15 cellular contexts compared by ENCODE assay signal in genomic region chr4:168841682-168842019, GRCh38.
DNase-seq lines count a peak whose midpoint lies in the region; ATAC-seq and TF ChIP-seq lines count a peak whose summit lies in the region.
"Had no signal": no experiment of that assay in that cellular context is flagged by ENCODE, and none has a peak within 500 bp of the region (broad histone marks: within the 10 kb centered on the region; RNA-seq: fewer than 3 reads in every experiment).

No MANE protein-coding gene starts in this region.

- CTCF ChIA-PET in MCF 10A (lab: Yijun Ruan, JAX) = interaction anchor here (0.7 to 5.5 kb wide), 6 partner anchors 8 to 328 kb away, joined by 3 to 34 read pairs (median 5); no protein-coding TSS in a partner anchor

- POLR2A ChIA-PET in MCF 10A (lab: Yijun Ruan, JAX) = interaction anchor here (0.5 to 5.1 kb wide), 15 partner anchors 10 to 252 kb away, joined by 3 to 97 read pairs (median 4); no protein-coding TSS in a partner anchor

- H3K9ac ChIP-seq in endocrine pancreas (ENCODE audit: control insufficient read depth, insufficient read depth, low read length) = no peak overlapping the region

- H3K4me1 ChIP-seq in breast epithelium (peaks cover 0 to 26% of the 10 kb centered on the region in 2 donors), endocrine pancreas (ENCODE audit: control insufficient read depth, insufficient read depth, low read length) (peaks cover 44% of the 10 kb centered on the region), osteoblast (ENCODE audit: insufficient read depth, low read length) (peaks cover 25% of the 10 kb centered on the region), upper lobe of left lung (peaks cover 0 to 10% (median 7%) of the 10 kb centered on the region in 4 donors)

- intact Hi-C loops in breast epithelium (cut with DNase I; ENCODE audit: low total_unique reads) = no loop called here
- intact Hi-C loops in MCF 10A (cut with micrococcal nuclease) = no loop called here

- H3K4me1 Mint-ChIP-seq in MCF 10A (ENCODE audit: insufficient read depth, unreplicated experiment) = peaks cover 58% of the 10 kb centered on the region

- H3K27ac Mint-ChIP-seq in MCF 10A (ENCODE audit: low read depth, unreplicated experiment) = no peak overlapping the region
- H3K27ac Mint-ChIP-seq: HFFc6 had no signal

- H3K36me3 ChIP-seq in breast epithelium = no peaks in the 10 kb centered on the region
- no peaks in the 10 kb centered on the region for H3K36me3 ChIP-seq in endocrine pancreas (ENCODE audit: control insufficient read depth, insufficient read depth, low read length)
- H3K36me3 ChIP-seq in osteoblast (ENCODE audit: insufficient read depth, low read length) = peaks cover 56% of the 10 kb centered on the region
- no peaks in the 10 kb centered on the region for H3K36me3 ChIP-seq in upper lobe of left lung

- no peaks in the 10 kb centered on the region for H3K27me3 Mint-ChIP-seq in MCF 10A (ENCODE audit: insufficient read depth, unreplicated experiment)

- no peak overlapping the region for H3K4me3 Mint-ChIP-seq in MCF 10A (ENCODE audit: unreplicated experiment)
- H3K4me3 Mint-ChIP-seq: HFFc6 had no signal

- peaks cover 99% of the 10 kb centered on the region for H3K79me2 ChIP-seq in osteoblast (ENCODE audit: insufficient read depth, low read length)

- DNase-seq in breast epithelium (ENCODE audit: low spot score in 2 of 2) (no peak), MCF 10A (ENCODE audit: unreplicated experiment) (no peak), osteoblast (ENCODE audit: insufficient read length, low spot score, missing footprints) (no peak), upper lobe of left lung (no peak), DMS53 treated with DMSO at 0.1 percent for 48 hours (lab: John Stamatoyannopoulos, UW; ENCODE audit: unreplicated experiment) (no peak), DMS153 (lab: John Stamatoyannopoulos, UW) (no peak), LoVo (ENCODE audit: low spot score) (no peak)
- DNase-seq: ACHN; activated CD4-positive, alpha-beta T cell treated with anti-CD3 and anti-CD28 coated beads, Interleukin-2, amount 50 U/mL, for 1 hour; amniotic stem cell; HFFc6; NCI-H2081 treated with DMSO at 0.1 percent for 48 hours; NCI-H748 treated with DMSO at 0.1 percent for 48 hours; RPMI8226 had no signal

- H4K20me1 ChIP-seq in osteoblast (ENCODE audit: insufficient read depth, low read length) = peaks cover 63% of the 10 kb centered on the region

- TF ChIP-seq CTCF in breast epithelium (IDR thresholded peaks at IDR 0.05) (no peak), MCF 10A (IDR thresholded peaks at IDR 0.05; ENCODE audit: unreplicated experiment) (no peak), osteoblast (IDR thresholded peaks at IDR 0.05; ENCODE audit: extremely low read depth, low read depth, low read length) (no peak), upper lobe of left lung (IDR thresholded peaks at IDR 0.05) (no peak)

- no peaks in the 10 kb centered on the region for H3K9me3 Mint-ChIP-seq in MCF 10A (ENCODE audit: unreplicated experiment)
- H3K9me3 Mint-ChIP-seq: HFFc6 had no signal

- no TSS peak for BruUV-seq in MCF 10A (replicated peaks; lab: Mats Ljungman, UMichigan)

- H3K4me2 ChIP-seq in osteoblast (ENCODE audit: insufficient read depth, low read length) = no peak overlapping the region

- no peak overlapping the region for H2AFZ ChIP-seq in osteoblast (ENCODE audit: low read length)

- H3K9me3 ChIP-seq in breast epithelium (no peaks in the 10 kb centered on the region), endocrine pancreas (ENCODE audit: control insufficient read depth, low read length) (no peaks in the 10 kb centered on the region), osteoblast (ENCODE audit: low read depth, low read length) (no peaks in the 10 kb centered on the region), upper lobe of left lung (no peaks in the 10 kb centered on the region)

- peaks cover 82% of the 10 kb centered on the region for H3K36me3 Mint-ChIP-seq in MCF 10A (ENCODE audit: insufficient read depth, unreplicated experiment)

- no peaks in the 10 kb centered on the region for H3K27me3 ChIP-seq in breast epithelium
- H3K27me3 ChIP-seq in endocrine pancreas (ENCODE audit: control insufficient read depth, insufficient read depth, low read length) = no peaks in the 10 kb centered on the region
- no peaks in the 10 kb centered on the region for H3K27me3 ChIP-seq in osteoblast (ENCODE audit: insufficient read depth, low read length)
- no peaks in the 10 kb centered on the region for H3K27me3 ChIP-seq in upper lobe of left lung

- no peak for TF ChIP-seq EP300 in upper lobe of left lung (IDR thresholded peaks at IDR 0.05)

- H3K4me3 ChIP-seq in breast epithelium (no peak overlapping the region), endocrine pancreas (ENCODE audit: control insufficient read depth, insufficient read depth, low read length) (peak overlapping the region; percentile 36), osteoblast (ENCODE audit: insufficient read depth, low read length) (no peak overlapping the region), upper lobe of left lung (no peak overlapping the region)

- TF ChIP-seq POLR2A in breast epithelium (IDR thresholded peaks at IDR 0.05) = no peak
- no peak for TF ChIP-seq POLR2A in upper lobe of left lung (IDR thresholded peaks at IDR 0.05)

- ATAC-seq in upper lobe of left lung (ENCODE audit: low FRiP score in 2 of 2) = no peak

- peak overlapping the region; percentile 46 to 84 for H3K27ac ChIP-seq in breast epithelium
- H3K27ac ChIP-seq in osteoblast (ENCODE audit: low read depth, low read length) = peak overlapping the region; percentile 31
- peak overlapping the region in 3 of 4 donors; percentile 28 to 53 (median 37) for H3K27ac ChIP-seq in upper lobe of left lung
